Comparison of ENCODE assay signal across 8 cellular contexts in the genomic region with DNA sequence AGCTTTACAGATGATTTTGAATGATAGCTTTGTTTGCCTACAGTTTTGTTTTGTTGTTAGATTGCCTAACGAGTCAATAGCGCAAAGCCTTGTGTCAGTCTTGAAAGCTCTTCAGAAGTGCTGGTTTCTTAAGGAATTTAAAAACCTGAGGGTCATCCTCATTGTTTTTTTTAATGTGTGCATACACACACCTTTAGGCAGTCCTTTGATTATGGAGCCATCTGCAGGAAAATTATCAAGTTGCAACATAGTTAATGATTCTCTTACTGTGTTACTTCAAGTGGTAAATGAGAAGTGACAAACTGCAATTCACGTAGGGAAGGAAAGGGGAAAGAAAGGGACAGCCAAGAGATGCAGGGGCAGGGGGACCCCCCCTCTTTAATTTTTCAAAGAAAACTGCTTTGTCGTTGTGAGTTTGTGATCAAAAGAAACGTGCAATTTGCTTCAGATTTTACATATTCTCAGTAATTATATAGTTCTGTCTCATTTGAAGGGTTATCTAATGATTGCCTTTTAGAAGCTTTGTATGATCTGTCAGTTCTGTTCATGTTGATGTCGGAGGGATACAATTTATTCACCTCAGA.
DNase-seq lines count a peak whose midpoint lies in the region; ATAC-seq and TF ChIP-seq lines count a peak whose summit lies in the region.

No MANE protein-coding gene starts in this region.

- H3K27me3 ChIP-seq in A673 (replicated peaks; ENCODE audit: insufficient read depth, low read depth, low read length, poor library complexity) (no peaks in the 10 kb centered on the region), brain microvascular endothelial cell (replicated peaks) (no peaks in the 10 kb centered on the region)

- peaks cover 74% of the 10 kb centered on the region for H3K4me1 ChIP-seq in A673 (ENCODE audit: insufficient read depth, low read length, poor library complexity, severe bottlenecking)

- DNase-seq in A673 (ENCODE audit: low spot score) (peak; percentile 85), GM13976 (ENCODE audit: low spot score) (peak; percentile 7), NCI-H2029 (lab: John Stamatoyannopoulos, UW) (peak; percentile 28), brain microvascular endothelial cell (no peak), left lobe of liver (ENCODE audit: low spot score) (no peak), foreskin melanocyte (no peak)

- CTCF ChIA-PET in A673 (lab: Charles Lee) = interaction anchor here (0.9 to 2.2 kb wide), 3 partner anchors 64 to 717 kb away, joined by 4 to 13 read pairs (median 12); no protein-coding TSS in a partner anchor

- H3K27ac ChIP-seq in A673 (ENCODE audit: low read depth, low read length, poor library complexity, severe bottlenecking) (peak overlapping the region; percentile 54), brain microvascular endothelial cell (no peak overlapping the region)

- intact Hi-C loops in A673 (cut with micrococcal nuclease; ENCODE audit: unreplicated experiment) = loop anchor here (2.0 to 10.0 kb wide), 4 partner anchors 67 to 717 kb away; no protein-coding TSS in a partner anchor

- TF ChIP-seq CTCF in A673 (conservative IDR thresholded peaks at IDR 0.05; ENCODE audit: low read depth, low read length) (peak; percentile 67), GM13976 (IDR thresholded peaks at IDR 0.05; ENCODE audit: borderline replicate concordance, control extremely low read depth, extremely low read depth, insufficient read depth, missing control alignments) (peak; percentile 26), brain microvascular endothelial cell (IDR thresholded peaks at IDR 0.05; ENCODE audit: low read depth, low read length, missing control alignments) (peak; percentile 28)

- in situ Hi-C loops in GM13976 (cut with MboI; ENCODE audit: low sequenced_read_pairs, unreplicated experiment) (no loop called here), brain microvascular endothelial cell (cut with HindIII; ENCODE audit: low pct_ligation_motif_present, low sequenced_read_pairs) (no loop called here)

- H3K36me3 ChIP-seq in A673 (ENCODE audit: insufficient read depth, low read length, poor library complexity, severe bottlenecking) (no peaks in the 10 kb centered on the region), brain microvascular endothelial cell (replicated peaks) (no peaks in the 10 kb centered on the region)

- POLR2A ChIA-PET in A673 (lab: Charles Lee; ENCODE audit: low non-redundant PET) = interaction anchor here (0.7 kb wide), 1 partner anchor 832 kb away, joined by 4 read pairs; no protein-coding TSS in a partner anchor

- ATAC-seq in left lobe of liver (peak; percentile 91), HG03442 (IDR thresholded peaks at IDR 0.05; ENCODE audit: unreplicated experiment) (no peak), GM18861 (IDR thresholded peaks at IDR 0.05; ENCODE audit: unreplicated experiment) (no peak)

- H3K9me3 ChIP-seq in A673 (ENCODE audit: low read depth, low read length, poor library complexity, severe bottlenecking) = no peaks in the 10 kb centered on the region

- no TSS peak for BruUV-seq in A673 (replicated peaks; lab: Mats Ljungman, UMichigan)

- H3K4me3 ChIP-seq in A673 (ENCODE audit: low read depth, low read length, poor library complexity, severe bottlenecking) (peak overlapping the region; percentile 18), brain microvascular endothelial cell (ENCODE audit: low read depth, low read length) (no peak overlapping the region)

Comparison
In these comparisons a context has a peak if more than half of its experiments do, and no peak if none do; other contexts are left out.
1. DNase-seq: peak in A673 (single experiment), GM13976 (single experiment) and NCI-H2029 (single experiment); none in brain microvascular endothelial cell (single experiment), left lobe of liver (single experiment) and foreskin melanocyte (single experiment).
2. Peak in every context shown above with its lines, with median percentiles within 50 percentile points of each other: CTCF ChIP-seq.